Comparison of ENCODE assay signal across 14 cellular contexts in genomic region chr2:9867876-9868275, GRCh38.
"Had no signal": no experiment of that assay in that cellular context is flagged by ENCODE, and none has a peak within 500 bp of the region (broad histone marks: within the 10 kb centered on the region; RNA-seq: fewer than 3 reads in every experiment).

No MANE protein-coding gene starts in this region.

- DNase-seq: foreskin melanocyte; heart right ventricle; kidney glomerular epithelial cell; mucosa of descending colon; naive thymus-derived CD8-positive, alpha-beta T cell; right lobe of liver; stimulated activated CD4-positive, alpha-beta T cell treated with anti-CD3 and anti-CD28 coated beads, Interleukin-4, amount 100 ng/mL, for 1 hour; stimulated activated CD8-positive, alpha-beta memory T cell treated with anti-CD3 and anti-CD28 coated beads, Interleukin-4, amount 100 ng/mL, for 48 hours had no signal

- H3K27me3 Mint-ChIP-seq: central memory CD8-positive, alpha-beta T cell; dendritic cell treated with granulocyte-macrophage colony-stimulating factor and Interleukin-4, amounts not matched to agents 40 ng/mL and 50 ng/mL, for 4 days; naive thymus-derived CD8-positive, alpha-beta T cell; stimulated activated memory B cell treated with anti-CD40 and anti-IgM and Interleukin-4, amounts not matched to agents 10 μg/mL and 1 μg/mL and 100 μg/mL, for 72 hours; stimulated activated naive CD8-positive, alpha-beta T cell treated with anti-CD3 and anti-CD28 coated beads, Interleukin-15, Interleukin-2, amounts not matched to agents 100 ng/mL and 50 ng/mL, for 24 hours had no signal

- H3K27ac ChIP-seq: heart right ventricle, right lobe of liver, tibial nerve had no signal

- H3K4me3 Mint-ChIP-seq: central memory CD8-positive, alpha-beta T cell; dendritic cell treated with granulocyte-macrophage colony-stimulating factor and Interleukin-4, amounts not matched to agents 40 ng/mL and 50 ng/mL, for 4 days; naive thymus-derived CD8-positive, alpha-beta T cell; neural crest cell; stimulated activated memory B cell treated with anti-CD40 and anti-IgM and Interleukin-4, amounts not matched to agents 10 μg/mL and 1 μg/mL and 100 μg/mL, for 72 hours; stimulated activated naive CD8-positive, alpha-beta T cell treated with anti-CD3 and anti-CD28 coated beads, Interleukin-15, Interleukin-2, amounts not matched to agents 100 ng/mL and 50 ng/mL, for 24 hours had no signal

- H3K9me3 ChIP-seq: mucosa of descending colon, right lobe of liver, tibial nerve had no signal

- H3K4me1 ChIP-seq: heart right ventricle, right lobe of liver, tibial nerve had no signal

- H3K4me1 Mint-ChIP-seq: naive thymus-derived CD8-positive, alpha-beta T cell; neural crest cell; stimulated activated memory B cell treated with anti-CD40 and anti-IgM and Interleukin-4, amounts not matched to agents 10 μg/mL and 1 μg/mL and 100 μg/mL, for 72 hours had no signal

- ATAC-seq: heart right ventricle; mucosa of descending colon; naive thymus-derived CD8-positive, alpha-beta T cell; right lobe of liver; stimulated activated memory B cell treated with anti-CD40 and anti-IgM and Interleukin-4, amounts not matched to agents 10 μg/mL and 1 μg/mL and 100 μg/mL, for 72 hours had no signal

- H3K27ac Mint-ChIP-seq: dendritic cell treated with granulocyte-macrophage colony-stimulating factor and Interleukin-4, amounts not matched to agents 40 ng/mL and 50 ng/mL, for 4 days; stimulated activated memory B cell treated with anti-CD40 and anti-IgM and Interleukin-4, amounts not matched to agents 10 μg/mL and 1 μg/mL and 100 μg/mL, for 72 hours; stimulated activated naive CD8-positive, alpha-beta T cell treated with anti-CD3 and anti-CD28 coated beads, Interleukin-15, Interleukin-2, amounts not matched to agents 100 ng/mL and 50 ng/mL, for 24 hours had no signal

- H3K4me3 ChIP-seq: heart right ventricle, mucosa of descending colon, right lobe of liver, tibial nerve had no signal

- H3K27me3 ChIP-seq: heart right ventricle, right lobe of liver, tibial nerve had no signal
